ENCODE assay signal across 25 cellular contexts in the genomic region with DNA sequence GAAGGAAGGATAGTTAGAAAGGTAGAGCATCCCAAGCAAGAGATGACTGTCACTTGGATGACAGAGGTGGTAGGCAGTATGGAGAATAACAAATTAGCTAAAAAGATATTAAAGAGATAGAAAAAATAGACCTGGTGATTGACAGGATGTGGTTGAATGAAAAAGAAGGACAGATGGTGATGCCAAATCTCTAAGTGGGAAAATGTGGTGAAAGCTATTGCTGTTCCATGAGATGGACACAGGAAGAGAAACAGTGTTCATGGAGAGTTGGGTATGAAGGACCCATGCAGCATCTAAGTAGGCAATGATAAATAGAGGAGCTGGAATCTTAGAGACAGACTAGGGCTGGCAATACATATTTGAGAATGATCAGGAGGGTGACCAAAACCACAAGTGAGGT. TPM values are rescaled to one million over a fixed set of nuclear protein-coding genes. Genes with fewer than 3 reads are reported as not detected.
"Had no signal": no experiment of that assay in that cellular context is flagged by ENCODE, and none has a peak within 500 bp of the region (broad histone marks: within the 10 kb centered on the region; RNA-seq: fewer than 3 reads in every experiment).

No MANE protein-coding gene starts in this region.

- H3K4me1 ChIP-seq: lower lobe of right lung, spleen had no signal

- H3K36me3 ChIP-seq: heart right ventricle, lower lobe of right lung, ovary, spleen, thoracic aorta, tibial artery, upper lobe of right lung had no signal

- H3K9me3 ChIP-seq: heart right ventricle, lower lobe of right lung, ovary, spleen, thoracic aorta, tibial artery, upper lobe of right lung had no signal

- DNase-seq: heart right ventricle; islet precursor cell; left cardiac atrium; lower lobe of right lung; mammary epithelial cell; mesenchymal stem cell; naive B cell; ovary; retina; right cardiac atrium; small intestine; spleen; stimulated activated CD4-positive, alpha-beta T cell treated with anti-CD3 and anti-CD28 coated beads, Interleukin-4, amount 100 ng/mL, for 4 hours; stimulated activated CD8-positive, alpha-beta memory T cell treated with anti-CD3 and anti-CD28 coated beads, Interleukin-4, amount 100 ng/mL, for 48 hours; stimulated activated naive CD4-positive, alpha-beta T cell treated with Interleukin-2 at 50 U/mL for 16 hours; stimulated activated naive CD8-positive, alpha-beta T cell treated with anti-CD3 and anti-CD28 coated beads, Interleukin-15, amount 100 ng/mL, for 72 hours; tibial artery; trophoblast cell; upper lobe of right lung had no signal

- ATAC-seq: heart right ventricle; left cardiac atrium; left lobe of liver; lower lobe of right lung; natural killer cell treated with Interleukin-12 subunit alpha and Interleukin-12 subunit beta and Interleukin-15 and Interleukin-18, amount 100 ng/mL, for 72 hours; right cardiac atrium; sciatic nerve; stimulated activated memory B cell treated with anti-CD40 and anti-IgM and Interleukin-4, amounts not matched to agents 10 μg/mL and 1 μg/mL and 100 μg/mL, for 72 hours; stimulated activated naive CD8-positive, alpha-beta T cell treated with anti-CD3 and anti-CD28 coated beads, Interleukin-15, amount 100 ng/mL, for 72 hours; upper lobe of right lung had no signal

- H3K4me3 ChIP-seq: heart right ventricle, hepatocyte, lower lobe of right lung, ovary, spleen, thoracic aorta, tibial artery, upper lobe of right lung had no signal

- H3K27ac ChIP-seq: heart right ventricle, hepatocyte, lower lobe of right lung, ovary, spleen, thoracic aorta, upper lobe of right lung had no signal

- H3K27me3 ChIP-seq: heart right ventricle, hepatocyte, ovary, spleen, tibial artery, upper lobe of right lung had no signal

RNA-seq across cellular contexts. Expression of gene FAM13C, which starts 30.7 kb away (rescaled TPM):
- total RNA-seq: natural killer cell treated with Interleukin-12 subunit alpha and Interleukin-12 subunit beta and Interleukin-15 and Interleukin-18, amount 100 ng/mL, for 72 hours had no signal
